Comparison of ENCODE assay signal across 8 cellular contexts in genomic region chr5:171386861-171387254, GRCh38. TPM values are rescaled to one million over a fixed set of nuclear protein-coding genes. Genes with fewer than 3 reads are reported as not detected.
DNase-seq lines count a peak whose midpoint lies in the region; ATAC-seq and TF ChIP-seq lines count a peak whose summit lies in the region.

No MANE protein-coding gene starts in this region.

- in situ Hi-C loops in GM13976 (cut with MboI; ENCODE audit: low sequenced_read_pairs, unreplicated experiment): no loop called here

- no peak overlapping the region for H4K91ac ChIP-seq in neuronal stem cell (ENCODE audit: low read depth, low read length, poor library complexity)

- no peak for TF ChIP-seq CTCF in Peyer's patch (IDR thresholded peaks at IDR 0.05)
- TF ChIP-seq CTCF in GM13976 (IDR thresholded peaks at IDR 0.05; ENCODE audit: borderline replicate concordance, control extremely low read depth, extremely low read depth, insufficient read depth, missing control alignments): no peak

- DNase-seq in NCI-H446 (lab: John Stamatoyannopoulos, UW) (peak; percentile 49 to 63), NCI-H446 treated with DMSO at 0.1 percent for 48 hours (lab: John Stamatoyannopoulos, UW) (no peak), Peyer's patch (no peak), neuronal stem cell (ENCODE audit: low spot score) (no peak), GM13976 (ENCODE audit: low spot score) (no peak), NCI-H128 (lab: John Stamatoyannopoulos, UW; ENCODE audit: unreplicated experiment) (no peak)

- no CpG with 5 or more reads among the region's 16 CpGs for WGBS in neuronal stem cell (ENCODE audit: extremely low coverage in 2 of 2, insufficient read length in 2 of 2, insufficient replicate concordance in 1 of 2), 2 donors

- H3K27me3 ChIP-seq in Peyer's patch: no peaks in the 10 kb centered on the region
- no peaks in the 10 kb centered on the region for H3K27me3 ChIP-seq in endocrine pancreas (ENCODE audit: control insufficient read depth, insufficient read depth, low read length)
- H3K27me3 ChIP-seq in neuronal stem cell (ENCODE audit: control insufficient read depth in 3 of 3, insufficient read depth in 3 of 3, low read depth in 1 of 3, low read length in 3 of 3): no peaks in the 10 kb centered on the region

- no peak overlapping the region for H3K4ac ChIP-seq in neuronal stem cell (ENCODE audit: low read length)

- H3K79me1 ChIP-seq in neuronal stem cell (ENCODE audit: low read depth, low read length): peaks cover 1% of the 10 kb centered on the region

- H2AK5ac ChIP-seq in neuronal stem cell (ENCODE audit: low read depth, low read length): no peak overlapping the region

- H2AFZ ChIP-seq in neuronal stem cell (ENCODE audit: low read length): peak overlapping the region; percentile 86

- H3K14ac ChIP-seq in neuronal stem cell (ENCODE audit: low read length): no peak overlapping the region

- ATAC-seq in HG03159 (IDR thresholded peaks at IDR 0.05; ENCODE audit: unreplicated experiment): no peak

- no peak overlapping the region for H2BK5ac ChIP-seq in neuronal stem cell (ENCODE audit: low read length)

- H3K4me2 ChIP-seq in neuronal stem cell (ENCODE audit: insufficient read depth, low read length, poor library complexity, severe bottlenecking): peak overlapping the region; percentile 66

- no peak overlapping the region for H3K23ac ChIP-seq in neuronal stem cell (ENCODE audit: low read depth, low read length, poor library complexity)

- TF ChIP-seq POLR2A in Peyer's patch (IDR thresholded peaks at IDR 0.05): no peak

- H3K4me3 ChIP-seq in Peyer's patch (peak overlapping the region; percentile 67 to 96 (median 90)), endocrine pancreas (ENCODE audit: control insufficient read depth, insufficient read depth, low read length) (peak overlapping the region; percentile 87), neuronal stem cell (ENCODE audit: low read length in 2 of 2) (peak overlapping the region; percentile 86 to 90)

- no peak overlapping the region for H3K18ac ChIP-seq in neuronal stem cell (ENCODE audit: low read length)

- H2BK120ac ChIP-seq in neuronal stem cell (ENCODE audit: low read depth, low read length): no peak overlapping the region

- no peak overlapping the region for H2BK15ac ChIP-seq in neuronal stem cell (ENCODE audit: low read length)

- no peak overlapping the region for H2BK12ac ChIP-seq in neuronal stem cell (ENCODE audit: low read length)

- H3K36me3 ChIP-seq in Peyer's patch (peaks cover 0 to 7% (median 0%) of the 10 kb centered on the region in 3 donors), endocrine pancreas (ENCODE audit: control insufficient read depth, insufficient read depth, low read length) (no peaks in the 10 kb centered on the region), neuronal stem cell (replicated peaks in 1 of 2; ENCODE audit: control insufficient read depth in 2 of 2, insufficient read depth in 2 of 2, low read length in 2 of 2) (peaks cover 11 to 34% of the 10 kb centered on the region in 2 donors)

- H3K27ac ChIP-seq in Peyer's patch (peak overlapping the region; percentile 83 to 95 (median 89)), neuronal stem cell (replicated peaks; ENCODE audit: low read length) (peak overlapping the region; percentile 75)

- peak overlapping the region; percentile 95 for H3K9ac ChIP-seq in endocrine pancreas (ENCODE audit: control insufficient read depth, insufficient read depth, low read length)
- no peak overlapping the region for H3K9ac ChIP-seq in neuronal stem cell (ENCODE audit: low read depth, low read length, poor library complexity)

- H3K4me1 ChIP-seq in Peyer's patch (peaks cover 0 to 21% (median 5%) of the 10 kb centered on the region in 4 donors), endocrine pancreas (ENCODE audit: control insufficient read depth, insufficient read depth, low read length) (peaks cover 15% of the 10 kb centered on the region), neuronal stem cell (ENCODE audit: control insufficient read depth in 2 of 2, insufficient read depth in 1 of 2, low read depth in 1 of 2, low read length in 2 of 2) (peaks cover 1 to 12% of the 10 kb centered on the region in 2 donors)

- H4K8ac ChIP-seq in neuronal stem cell (ENCODE audit: low read depth, low read length): no peak overlapping the region

- H3K9me3 ChIP-seq in Peyer's patch (no peaks in the 10 kb centered on the region), endocrine pancreas (ENCODE audit: control insufficient read depth, low read length) (no peaks in the 10 kb centered on the region), neuronal stem cell (replicated peaks in 1 of 2; ENCODE audit: control insufficient read depth in 2 of 2, insufficient read depth in 1 of 2, low read depth in 1 of 2, low read length in 2 of 2) (no peaks in the 10 kb centered on the region)

RNA-seq across cellular contexts. Expression of gene NPM1, which starts 0.8 kb away (rescaled TPM):
- total RNA-seq in Peyer's patch: 100 to 1,000 TPM; 167 to 468 (median 197) TPM
- 2,664 TPM for polyA plus RNA-seq in neuronal stem cell (2013, experiment 1 of 2)
- 2,628 TPM for polyA plus RNA-seq in neuronal stem cell (2013, experiment 2 of 2)

RNA-seq across cellular contexts. Expression of gene FGF18, which starts 32.6 kb away (rescaled TPM):
- under 1 TPM in 1 of 4 donors, not detected in 3; 0.53 TPM for total RNA-seq in Peyer's patch
- polyA plus RNA-seq in neuronal stem cell (2013, experiment 1 of 2): 0.22 TPM
- 0.19 TPM for polyA plus RNA-seq in neuronal stem cell (2013, experiment 2 of 2)

Comparison
In these comparisons a context has a peak if more than half of its experiments do, and no peak if none do; other contexts are left out.
1. DNase-seq: peak in NCI-H446 (2 of 2); none in NCI-H446 treated with DMSO at 0.1 percent for 48 hours (single experiment), Peyer's patch (0 of 3), neuronal stem cell (single experiment), GM13976 (single experiment) and NCI-H128 (single experiment).
2. Peak in every context shown above with its lines, with median percentiles within 50 percentile points of each other: H3K4me3 ChIP-seq.